In the genomic region with DNA sequence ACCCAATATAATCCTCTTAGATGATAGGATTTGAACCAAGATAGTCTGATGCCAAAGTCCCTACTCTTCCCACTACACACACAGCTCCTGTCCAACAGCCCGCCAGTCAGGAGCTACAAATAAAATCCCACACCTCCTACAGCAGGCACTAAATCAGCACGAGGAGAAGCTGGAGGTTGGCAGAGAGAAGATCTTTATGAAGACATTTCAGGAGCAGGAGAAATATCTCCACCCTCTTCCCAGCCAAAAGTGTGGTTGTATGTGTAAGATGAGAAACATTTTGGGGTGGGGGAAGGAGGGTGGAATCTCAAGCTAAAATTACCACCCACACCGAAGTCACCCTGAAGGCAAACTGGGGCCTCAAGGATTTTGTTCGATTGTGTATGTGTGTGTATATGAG, we compare ENCODE assay signal across 14 cellular contexts.
"Had no signal": no experiment of that assay in that cellular context is flagged by ENCODE, and none has a peak within 500 bp of the region (broad histone marks: within the 10 kb centered on the region; RNA-seq: fewer than 3 reads in every experiment).

No MANE protein-coding gene starts in this region.

- H3K4me3 ChIP-seq: dorsolateral prefrontal cortex, lower lobe of right lung, prostate gland, right lobe of liver, suprapubic skin, upper lobe of left lung had no signal

- H3K27me3 Mint-ChIP-seq: stimulated activated naive B cell treated with anti-CD40 and anti-IgM and Interleukin-4, amounts not matched to agents 10 μg/mL and 1 μg/mL and 100 μg/mL, for 72 hours had no signal

- H3K27me3 ChIP-seq: right lobe of liver, suprapubic skin, upper lobe of left lung had no signal

- H3K27ac ChIP-seq: lower lobe of right lung, prostate gland, right lobe of liver, suprapubic skin, upper lobe of left lung had no signal

- H3K36me3 ChIP-seq: prostate gland, right lobe of liver, suprapubic skin had no signal

- H3K9me3 ChIP-seq: lower lobe of right lung, prostate gland, right lobe of liver, suprapubic skin, upper lobe of left lung had no signal

- H3K9me3 Mint-ChIP-seq: activated naive CD4-positive, alpha-beta T cell treated with anti-CD3 and anti-CD28 coated beads, Interleukin-2, amount 50 U/mL, for 24 hours; naive thymus-derived CD8-positive, alpha-beta T cell; stimulated activated naive B cell treated with anti-CD40 and anti-IgM and Interleukin-4, amounts not matched to agents 10 μg/mL and 1 μg/mL and 100 μg/mL, for 72 hours had no signal

- H3K36me3 Mint-ChIP-seq: activated naive CD4-positive, alpha-beta T cell treated with anti-CD3 and anti-CD28 coated beads, Interleukin-2, amount 50 U/mL, for 24 hours; naive thymus-derived CD8-positive, alpha-beta T cell; stimulated activated naive B cell treated with anti-CD40 and anti-IgM and Interleukin-4, amounts not matched to agents 10 μg/mL and 1 μg/mL and 100 μg/mL, for 72 hours had no signal

- DNase-seq: activated CD4-positive, alpha-beta T cell treated with anti-CD3 and anti-CD28 coated beads, Interleukin-2, amount 50 U/mL, for 1 hour; activated CD4-positive, CD25-positive, alpha-beta regulatory T cell; activated T-cell treated with anti-CD3 and anti-CD28 coated beads, Interleukin-2, amount 50 U/mL, for 1 hour; lower lobe of right lung; naive thymus-derived CD8-positive, alpha-beta T cell; right lobe of liver; stimulated activated CD4-positive, alpha-beta T cell treated with anti-CD3 and anti-CD28 coated beads, Interleukin-2, amount 100 ng/mL, for 24 hours; stimulated activated naive B cell treated with anti-CD40 and anti-IgM and Interleukin-4, amounts not matched to agents 10 μg/mL and 1 μg/mL and 100 μg/mL, for 72 hours; T-helper 17 cell; upper lobe of left lung had no signal

- H3K4me3 Mint-ChIP-seq: activated naive CD4-positive, alpha-beta T cell treated with anti-CD3 and anti-CD28 coated beads, Interleukin-2, amount 50 U/mL, for 24 hours; naive thymus-derived CD8-positive, alpha-beta T cell; stimulated activated naive B cell treated with anti-CD40 and anti-IgM and Interleukin-4, amounts not matched to agents 10 μg/mL and 1 μg/mL and 100 μg/mL, for 72 hours; T-helper 17 cell had no signal

- H3K4me1 ChIP-seq: prostate gland, right lobe of liver had no signal

- H3K27ac Mint-ChIP-seq: activated naive CD4-positive, alpha-beta T cell treated with anti-CD3 and anti-CD28 coated beads, Interleukin-2, amount 50 U/mL, for 24 hours; stimulated activated naive B cell treated with anti-CD40 and anti-IgM and Interleukin-4, amounts not matched to agents 10 μg/mL and 1 μg/mL and 100 μg/mL, for 72 hours; T-helper 17 cell had no signal
